Comparison of ENCODE assay signal across 23 cellular contexts in genomic region chr16:1631230-1631629, GRCh38.
"Had no signal": no experiment of that assay in that cellular context is flagged by ENCODE, and none has a peak within 500 bp of the region (broad histone marks: within the 10 kb centered on the region; RNA-seq: fewer than 3 reads in every experiment).

No MANE protein-coding gene starts in this region.

- H3K27ac Mint-ChIP-seq: activated CD4-positive, alpha-beta T cell treated with anti-CD3 and anti-CD28 coated beads, Interleukin-2, amount 10 ng/mL, durations not matched to agents 7 days and 5 days; activated CD8-positive, alpha-beta memory T cell treated with anti-CD3 and anti-CD28 coated beads, Interleukin-2, amount 10 ng/mL, durations not matched to agents 7 days and 5 days; activated CD8-positive, alpha-beta T cell treated with anti-CD3 and anti-CD28 coated beads for 36 hours; activated naive CD4-positive, alpha-beta T cell treated with anti-CD3 and anti-CD28 coated beads, Interleukin-2, amount 50 U/mL, for 72 hours; activated T-helper 1 cell treated with anti-CD3 and anti-CD28 coated beads, Interleukin-12 subunit alpha, Interleukin-12 subunit beta, Interleukin-2, Interleukin-4 antibody, amounts not matched to agents 30 ng/mL and 10 ng/mL and 1 ng/mL, durations not matched to agents 14 hours and 24 hours and 36 hours; nephron; stimulated activated memory B cell treated with anti-CD40 and anti-IgM and Interleukin-4, amounts not matched to agents 10 μg/mL and 1 μg/mL and 100 μg/mL, for 72 hours had no signal

- H3K9me3 Mint-ChIP-seq: activated CD4-positive, alpha-beta T cell treated with anti-CD3 and anti-CD28 coated beads, Interleukin-2, amount 10 ng/mL, durations not matched to agents 7 days and 5 days; activated CD8-positive, alpha-beta T cell treated with anti-CD3 and anti-CD28 coated beads for 36 hours; activated naive CD4-positive, alpha-beta T cell treated with anti-CD3 and anti-CD28 coated beads, Interleukin-2, amount 50 U/mL, for 72 hours; activated T-helper 1 cell treated with anti-CD3 and anti-CD28 coated beads, Interleukin-12 subunit alpha, Interleukin-12 subunit beta, Interleukin-2, Interleukin-4 antibody, amounts not matched to agents 30 ng/mL and 10 ng/mL and 1 ng/mL, durations not matched to agents 14 hours and 24 hours and 36 hours; central memory CD8-positive, alpha-beta T cell; nephron; stimulated activated memory B cell treated with anti-CD40 and anti-IgM and Interleukin-4, amounts not matched to agents 10 μg/mL and 1 μg/mL and 100 μg/mL, for 72 hours had no signal

- H3K4me3 Mint-ChIP-seq: activated CD4-positive, alpha-beta T cell treated with anti-CD3 and anti-CD28 coated beads, Interleukin-2, amount 10 ng/mL, durations not matched to agents 7 days and 5 days; activated CD8-positive, alpha-beta memory T cell treated with anti-CD3 and anti-CD28 coated beads, Interleukin-2, amount 10 ng/mL, durations not matched to agents 7 days and 5 days; activated CD8-positive, alpha-beta T cell treated with anti-CD3 and anti-CD28 coated beads for 36 hours; activated T-helper 1 cell treated with anti-CD3 and anti-CD28 coated beads, Interleukin-12 subunit alpha, Interleukin-12 subunit beta, Interleukin-2, Interleukin-4 antibody, amounts not matched to agents 30 ng/mL and 10 ng/mL and 1 ng/mL, durations not matched to agents 14 hours and 24 hours and 36 hours; central memory CD8-positive, alpha-beta T cell; nephron; stimulated activated memory B cell treated with anti-CD40 and anti-IgM and Interleukin-4, amounts not matched to agents 10 μg/mL and 1 μg/mL and 100 μg/mL, for 72 hours had no signal

- H3K27me3 ChIP-seq: ascending aorta, gastroesophageal sphincter, heart left ventricle, stomach, suprapubic skin, transverse colon had no signal

- H3K9me3 ChIP-seq: ascending aorta, gastroesophageal sphincter, heart left ventricle, stomach, suprapubic skin, transverse colon had no signal

- H3K4me1 Mint-ChIP-seq: activated CD4-positive, alpha-beta T cell treated with anti-CD3 and anti-CD28 coated beads, Interleukin-2, amount 10 ng/mL, durations not matched to agents 7 days and 5 days; nephron; stimulated activated memory B cell treated with anti-CD40 and anti-IgM and Interleukin-4, amounts not matched to agents 10 μg/mL and 1 μg/mL and 100 μg/mL, for 72 hours had no signal

- H3K27me3 Mint-ChIP-seq: activated CD4-positive, alpha-beta T cell treated with anti-CD3 and anti-CD28 coated beads, Interleukin-2, amount 10 ng/mL, durations not matched to agents 7 days and 5 days; activated CD8-positive, alpha-beta memory T cell treated with anti-CD3 and anti-CD28 coated beads, Interleukin-2, amount 10 ng/mL, durations not matched to agents 7 days and 5 days; activated CD8-positive, alpha-beta T cell treated with anti-CD3 and anti-CD28 coated beads for 36 hours; central memory CD8-positive, alpha-beta T cell; stimulated activated memory B cell treated with anti-CD40 and anti-IgM and Interleukin-4, amounts not matched to agents 10 μg/mL and 1 μg/mL and 100 μg/mL, for 72 hours had no signal

- H3K4me1 ChIP-seq: ascending aorta, gastroesophageal sphincter, parathyroid adenoma, suprapubic skin, transverse colon had no signal

- DNase-seq: activated CD4-positive, alpha-beta T cell treated with anti-CD3 and anti-CD28 coated beads, Interleukin-2, amount 10 ng/mL, durations not matched to agents 7 days and 5 days; activated CD4-positive, CD25-positive, alpha-beta regulatory T cell treated with anti-CD3 and anti-CD28 coated beads, Interleukin-2, amount 50 U/mL, for 72 hours; activated CD8-positive, alpha-beta memory T cell treated with anti-CD3 and anti-CD28 coated beads, Interleukin-2, amount 10 ng/mL, durations not matched to agents 7 days and 5 days; activated CD8-positive, alpha-beta T cell treated with anti-CD3 and anti-CD28 coated beads for 36 hours; activated gamma-delta T cell treated with Interleukin-2 at 50 U/mL for 16 hours; activated T-cell treated with anti-CD3 and anti-CD28 coated beads for 4 hours; heart left ventricle; left ventricle myocardium superior; stimulated activated CD4-positive, alpha-beta T cell treated with anti-CD3 and anti-CD28 coated beads, Interleukin-15, amount 100 ng/mL, for 24 hours; stomach; transverse colon had no signal

- H3K4me2 ChIP-seq: smooth muscle cell had no signal

- H2AFZ ChIP-seq: parathyroid adenoma had no signal

- H3K27ac ChIP-seq: ascending aorta, coronary artery, epithelial cell of prostate, gastroesophageal sphincter, heart left ventricle, parathyroid adenoma, suprapubic skin, transverse colon had no signal

- H3K9ac ChIP-seq: parathyroid adenoma had no signal

- H3K4me3 ChIP-seq: ascending aorta, coronary artery, gastroesophageal sphincter, heart left ventricle, smooth muscle cell, stomach, suprapubic skin, transverse colon had no signal
